ENCODE assay signal across 7 cellular contexts in the genomic region with DNA sequence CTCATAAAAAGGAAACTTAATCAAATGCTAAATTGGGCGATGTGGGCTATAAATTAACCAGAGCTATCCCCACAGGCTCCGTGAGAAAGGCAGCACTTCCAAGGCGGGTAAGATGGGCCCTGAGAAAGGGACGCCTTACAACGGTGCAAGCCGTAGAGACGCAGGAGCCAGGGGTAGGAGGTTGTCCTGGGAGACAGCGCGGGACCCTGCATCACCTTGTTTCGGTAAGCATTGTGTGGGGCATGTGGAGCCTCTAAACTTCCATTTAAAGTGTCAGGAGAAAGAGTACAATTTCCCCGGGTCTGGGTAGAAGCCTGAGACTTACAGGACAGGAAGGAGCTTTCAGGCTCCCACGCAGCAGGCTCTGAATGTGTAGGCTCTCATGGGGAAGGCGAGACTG. TPM values are rescaled to one million over a fixed set of nuclear protein-coding genes. Genes with fewer than 3 reads are reported as not detected.
DNase-seq lines count a peak whose midpoint lies in the region; ATAC-seq and TF ChIP-seq lines count a peak whose summit lies in the region.

No MANE protein-coding gene starts in this region.

- H3K27me3 ChIP-seq in HL-60 (ENCODE audit: insufficient read depth, poor library complexity, severe bottlenecking) = no peaks in the 10 kb centered on the region

- DNase-seq in HL-60 (ENCODE audit: low read depth in 1 of 2, low spot score in 1 of 2) (no peak), DMS 273 treated with DMSO at 0.1 percent for 48 hours (lab: John Stamatoyannopoulos, UW) (no peak)
- peak; percentile 28 for DNase-seq in activated CD8-positive, alpha-beta T cell treated with anti-CD3 and anti-CD28 coated beads for 36 hours
- no peak for DNase-seq in activated effector memory CD4-positive, alpha-beta T cell treated with anti-CD3 and anti-CD28 coated beads, Interleukin-2, amount 50 U/mL, for 16 hours

- H3K27ac Mint-ChIP-seq in activated CD8-positive, alpha-beta T cell treated with anti-CD3 and anti-CD28 coated beads for 36 hours = peak overlapping the region; percentile 96
- peak overlapping the region; percentile 99 for H3K27ac Mint-ChIP-seq in stimulated activated memory B cell treated with anti-CD40 and anti-IgM and Interleukin-4, amounts not matched to agents 10 μg/mL and 1 μg/mL and 100 μg/mL, for 72 hours

- peak overlapping the region; percentile 81 for H3K27ac ChIP-seq in HL-60 (replicated peaks)

- H3K36me3 Mint-ChIP-seq in activated CD8-positive, alpha-beta T cell treated with anti-CD3 and anti-CD28 coated beads for 36 hours (ENCODE audit: low read depth) = no peaks in the 10 kb centered on the region
- H3K36me3 Mint-ChIP-seq in stimulated activated memory B cell treated with anti-CD40 and anti-IgM and Interleukin-4, amounts not matched to agents 10 μg/mL and 1 μg/mL and 100 μg/mL, for 72 hours = no peaks in the 10 kb centered on the region

- TF ChIP-seq CTCF in HL-60 (IDR thresholded peaks at IDR 0.05; ENCODE audit: insufficient read depth, low read length) = no peak
- no peak for TF ChIP-seq CTCF in activated CD8-positive, alpha-beta T cell treated with anti-CD3 and anti-CD28 coated beads for 36 hours (IDR thresholded peaks at IDR 0.05)

- H3K4me3 ChIP-seq in HL-60 (replicated peaks; ENCODE audit: insufficient read depth, low read length) (peak overlapping the region; percentile 94), iPS-11a (ENCODE audit: low read depth, low read length) (peak overlapping the region; percentile 51)

- ATAC-seq in activated CD8-positive, alpha-beta T cell treated with anti-CD3 and anti-CD28 coated beads for 36 hours = no peak
- ATAC-seq in stimulated activated memory B cell treated with anti-CD40 and anti-IgM and Interleukin-4, amounts not matched to agents 10 μg/mL and 1 μg/mL and 100 μg/mL, for 72 hours = no peak
- ATAC-seq in GM21515 (IDR thresholded peaks at IDR 0.05; ENCODE audit: unreplicated experiment) = no peak

- H3K27me3 Mint-ChIP-seq in activated CD8-positive, alpha-beta T cell treated with anti-CD3 and anti-CD28 coated beads for 36 hours = no peaks in the 10 kb centered on the region
- no peaks in the 10 kb centered on the region for H3K27me3 Mint-ChIP-seq in stimulated activated memory B cell treated with anti-CD40 and anti-IgM and Interleukin-4, amounts not matched to agents 10 μg/mL and 1 μg/mL and 100 μg/mL, for 72 hours

- peak overlapping the region; percentile 83 for H3K4me3 Mint-ChIP-seq in activated CD8-positive, alpha-beta T cell treated with anti-CD3 and anti-CD28 coated beads for 36 hours
- H3K4me3 Mint-ChIP-seq in stimulated activated memory B cell treated with anti-CD40 and anti-IgM and Interleukin-4, amounts not matched to agents 10 μg/mL and 1 μg/mL and 100 μg/mL, for 72 hours = peak overlapping the region; percentile 99

- intact Hi-C loops in activated CD8-positive, alpha-beta T cell treated with anti-CD3 and anti-CD28 coated beads for 36 hours (cut with micrococcal nuclease) = no loop called here

- peaks cover 36% of the 10 kb centered on the region for H3K4me1 Mint-ChIP-seq in activated CD8-positive, alpha-beta T cell treated with anti-CD3 and anti-CD28 coated beads for 36 hours (ENCODE audit: low read depth)
- H3K4me1 Mint-ChIP-seq in stimulated activated memory B cell treated with anti-CD40 and anti-IgM and Interleukin-4, amounts not matched to agents 10 μg/mL and 1 μg/mL and 100 μg/mL, for 72 hours = peaks cover 41% of the 10 kb centered on the region

- H3K9me3 Mint-ChIP-seq in activated CD8-positive, alpha-beta T cell treated with anti-CD3 and anti-CD28 coated beads for 36 hours = no peaks in the 10 kb centered on the region
- no peaks in the 10 kb centered on the region for H3K9me3 Mint-ChIP-seq in stimulated activated memory B cell treated with anti-CD40 and anti-IgM and Interleukin-4, amounts not matched to agents 10 μg/mL and 1 μg/mL and 100 μg/mL, for 72 hours

- CTCF ChIA-PET in activated CD8-positive, alpha-beta T cell treated with anti-CD3 and anti-CD28 coated beads for 36 hours (lab: Charles Lee) = interaction anchor here (1.3 to 2.6 kb wide), 3 partner anchors 26 to 32 kb away, joined by 4 to 12 read pairs (median 7); no protein-coding TSS in a partner anchor

- POLR2A ChIA-PET in activated CD8-positive, alpha-beta T cell treated with anti-CD3 and anti-CD28 coated beads for 36 hours (lab: Charles Lee) = interaction anchor here (0.6 to 2.3 kb wide), 8 partner anchors 10 to 117 kb away, joined by 3 to 9 read pairs (median 3); no protein-coding TSS in a partner anchor

RNA-seq across cellular contexts. Expression of a gene that starts 1.2 kb away (rescaled TPM):
- 10 to 100 TPM; 17.4 to 17.6 TPM for total RNA-seq in activated CD8-positive, alpha-beta T cell treated with anti-CD3 and anti-CD28 coated beads for 36 hours

RNA-seq across cellular contexts. Expression of a gene that starts 30.7 kb away (rescaled TPM):
- 1 to 10 TPM; 7.1 to 7.9 TPM for total RNA-seq in activated CD8-positive, alpha-beta T cell treated with anti-CD3 and anti-CD28 coated beads for 36 hours

RNA-seq across cellular contexts. Expression of a gene that starts 49.7 kb away (rescaled TPM):
- total RNA-seq in activated CD8-positive, alpha-beta T cell treated with anti-CD3 and anti-CD28 coated beads for 36 hours = 1 to 10 TPM; 5.2 to 5.6 TPM
